9 cellular contexts compared by ENCODE assay signal in genomic region chr13:72808917-72809500, GRCh38. TPM values are rescaled to one million over a fixed set of nuclear protein-coding genes. Genes with fewer than 3 reads are reported as not detected.
DNase-seq lines count a peak whose midpoint lies in the region; ATAC-seq, FAIRE-seq and TF ChIP-seq lines count a peak whose summit lies in the region.
"Had no signal": no experiment of that assay in that cellular context is flagged by ENCODE, and none has a peak within 500 bp of the region (broad histone marks: within the 10 kb centered on the region; RNA-seq: fewer than 3 reads in every experiment).

No MANE protein-coding gene starts in this region.

- H4K20me1 ChIP-seq in K562 (replicated peaks; ENCODE audit: control insufficient read depth, insufficient read depth, low read length) = no peaks in the 10 kb centered on the region

- no peak overlapping the region for H3K27ac Mint-ChIP-seq in CD14-positive monocyte
- no peak overlapping the region for H3K27ac Mint-ChIP-seq in activated CD4-positive, alpha-beta T cell treated with anti-CD3 and anti-CD28 coated beads for 36 hours
- H3K27ac Mint-ChIP-seq in T-helper 2 cell treated with Interferon-gamma antibody and Interleukin-4, amounts not matched to agents 5 μg/mL and 100 μg/mL, for 36 hours = no peak overlapping the region

- WGBS in K562 (ENCODE audit: insufficient coverage, low coverage, missing lambda C conversion rate) = 0% methylated on average over 1 of the region's 1 CpG

- in situ Hi-C loops in K562 (cut with MboI) = loop anchor here (25.0 kb wide), 2 partner anchors 603 to 903 kb away; no protein-coding TSS in a partner anchor

- H3K27ac ChIP-seq in K562 (ENCODE audit: extremely low read depth, low read depth, low read length) (no peak overlapping the region; the same call in 2 of the 3 replicates), lower lobe of right lung (no peak overlapping the region)

- H3K4me2 ChIP-seq in K562 (ENCODE audit: insufficient read depth, low read length) = no peak overlapping the region

- FAIRE-seq in K562 (lab: Jason Lieb, UNC) = no peak
- FAIRE-seq: H1 had no signal

- H3K4me3 Mint-ChIP-seq in CD14-positive monocyte = no peak overlapping the region
- H3K4me3 Mint-ChIP-seq in activated CD4-positive, alpha-beta T cell treated with anti-CD3 and anti-CD28 coated beads for 36 hours = no peak overlapping the region
- H3K4me3 Mint-ChIP-seq in T-helper 2 cell treated with Interferon-gamma antibody and Interleukin-4, amounts not matched to agents 5 μg/mL and 100 μg/mL, for 36 hours = no peak overlapping the region

- no peaks in the 10 kb centered on the region for H3K9me1 ChIP-seq in K562 (ENCODE audit: control insufficient read depth, insufficient read depth, low read length)

- POLR2A ChIA-PET in K562 (lab: Yijun Ruan, JAX) = no interaction called here
- POLR2A ChIA-PET in activated CD4-positive, alpha-beta T cell treated with anti-CD3 and anti-CD28 coated beads for 36 hours (lab: Charles Lee) = no interaction called here

- no peak overlapping the region for H3K9ac ChIP-seq in K562 (ENCODE audit: insufficient read depth in 1 of 2, low read depth in 2 of 2, low read length in 2 of 2)

- ATAC-seq in K562 = peak; percentile 36; the same call in 1 of the 3 replicates
- no peak for ATAC-seq in lower lobe of right lung
- ATAC-seq in activated CD4-positive, alpha-beta T cell treated with anti-CD3 and anti-CD28 coated beads for 36 hours = no peak
- ATAC-seq in GM21526 (IDR thresholded peaks at IDR 0.05; ENCODE audit: low FRiP score, unreplicated experiment) = no peak
- ATAC-seq in GM18511 (IDR thresholded peaks at IDR 0.05; ENCODE audit: unreplicated experiment) = no peak

- H3K36me3 Mint-ChIP-seq in CD14-positive monocyte = peaks cover 16 to 28% of the 10 kb centered on the region in 2 donors
- H3K36me3 Mint-ChIP-seq in activated CD4-positive, alpha-beta T cell treated with anti-CD3 and anti-CD28 coated beads for 36 hours (ENCODE audit: low read depth) = peaks cover 26% of the 10 kb centered on the region
- H3K36me3 Mint-ChIP-seq in T-helper 2 cell treated with Interferon-gamma antibody and Interleukin-4, amounts not matched to agents 5 μg/mL and 100 μg/mL, for 36 hours (ENCODE audit: low read depth) = peaks cover 23% of the 10 kb centered on the region

- TF ChIP-seq POLR2A in K562 (conservative IDR thresholded peaks at IDR 0.05) = no peak

- H3K27me3 ChIP-seq in K562 (ENCODE audit: control insufficient read depth in 2 of 2, insufficient read depth in 2 of 2, low read length in 2 of 2) (no peaks in the 10 kb centered on the region), lower lobe of right lung (ENCODE audit: low read depth) (no peaks in the 10 kb centered on the region)

- no peaks in the 10 kb centered on the region for H3K9me3 ChIP-seq in K562 (replicated peaks; ENCODE audit: control insufficient read depth, insufficient read depth, low read depth, low read length)
- H3K9me3 ChIP-seq in lower lobe of right lung = no peaks in the 10 kb centered on the region

- peak; percentile 87 for TF ChIP-seq CTCF in CD14-positive monocyte (IDR thresholded peaks at IDR 0.05)
- peak in 1 of 3 experiments; percentile 42; a peak in 2 of 6 replicates for TF ChIP-seq CTCF in K562 (IDR thresholded peaks at IDR 0.05 in 2 of 3, conservative IDR thresholded peaks at IDR 0.05 in 1 of 3; ENCODE audit: insufficient read depth in 2 of 3, low read depth in 1 of 3, low read length in 3 of 3)
- peak; percentile 71 for TF ChIP-seq CTCF in lower lobe of right lung (IDR thresholded peaks at IDR 0.05)

- H3K27me3 Mint-ChIP-seq in CD14-positive monocyte (ENCODE audit: low read depth in 3 of 3) = no peaks in the 10 kb centered on the region
- H3K27me3 Mint-ChIP-seq in activated CD4-positive, alpha-beta T cell treated with anti-CD3 and anti-CD28 coated beads for 36 hours = no peaks in the 10 kb centered on the region
- no peaks in the 10 kb centered on the region for H3K27me3 Mint-ChIP-seq in T-helper 2 cell treated with Interferon-gamma antibody and Interleukin-4, amounts not matched to agents 5 μg/mL and 100 μg/mL, for 36 hours (ENCODE audit: low read depth)

- no peak for TF ChIP-seq EP300 in K562 (IDR thresholded peaks at IDR 0.05; ENCODE audit: low read length)

- intact Hi-C loops in CD14-positive monocyte (cut with micrococcal nuclease) = no loop called here
- intact Hi-C loops in K562 (cut with micrococcal nuclease) = no loop called here
- intact Hi-C loops in lower lobe of right lung (cut with DNase I) = no loop called here
- intact Hi-C loops in activated CD4-positive, alpha-beta T cell treated with anti-CD3 and anti-CD28 coated beads for 36 hours (cut with DNase I, micrococcal nuclease) = loop anchor here (1.0 to 10.0 kb wide), 3 partner anchors 250 to 899 kb away; partner anchors contain the start of gene KLF5 (in 1 of the 2)

- no peak overlapping the region for H2AFZ ChIP-seq in K562 (ENCODE audit: low read depth, low read length)

- no peak for TF ChIP-seq RAD21 in K562 (CRISPR knock-in tag; conservative IDR thresholded peaks at IDR 0.05 in 1 of 2, IDR thresholded peaks at IDR 0.05 in 1 of 2)

- H3K4me1 ChIP-seq in K562 (replicated peaks in 1 of 2; ENCODE audit: control insufficient read depth in 2 of 2, insufficient read depth in 2 of 2, low read length in 2 of 2) (peaks cover 0 to 2% of the 10 kb centered on the region in 2 experiments; a peak in 1 of 5 replicates), lower lobe of right lung (no peaks in the 10 kb centered on the region)

- BruUV-seq in K562 (replicated peaks; lab: Mats Ljungman, UMichigan) = no TSS peak

- H3K4me1 Mint-ChIP-seq in CD14-positive monocyte = peaks cover 18% of the 10 kb centered on the region
- H3K4me1 Mint-ChIP-seq in activated CD4-positive, alpha-beta T cell treated with anti-CD3 and anti-CD28 coated beads for 36 hours = no peaks in the 10 kb centered on the region
- H3K4me1 Mint-ChIP-seq in T-helper 2 cell treated with Interferon-gamma antibody and Interleukin-4, amounts not matched to agents 5 μg/mL and 100 μg/mL, for 36 hours (ENCODE audit: low read depth) = no peaks in the 10 kb centered on the region

- H3K4me3 ChIP-seq in K562 (no peak overlapping the region), lower lobe of right lung (no peak overlapping the region)

- CTCF ChIA-PET in K562 (lab: Yijun Ruan, JAX; ENCODE audit: low intra/inter-chr PET ratio) = no interaction called here
- CTCF ChIA-PET in activated CD4-positive, alpha-beta T cell treated with anti-CD3 and anti-CD28 coated beads for 36 hours (lab: Charles Lee) = interaction anchor here (2.4 kb wide), 1 partner anchor 10 kb away, joined by 9 read pairs; no protein-coding TSS in a partner anchor

- peaks cover 0 to 2% (median 0%) of the 10 kb centered on the region in 7 donors for H3K9me3 Mint-ChIP-seq in CD14-positive monocyte
- H3K9me3 Mint-ChIP-seq in activated CD4-positive, alpha-beta T cell treated with anti-CD3 and anti-CD28 coated beads for 36 hours (ENCODE audit: low read depth) = peaks cover 6% of the 10 kb centered on the region
- no peaks in the 10 kb centered on the region for H3K9me3 Mint-ChIP-seq in T-helper 2 cell treated with Interferon-gamma antibody and Interleukin-4, amounts not matched to agents 5 μg/mL and 100 μg/mL, for 36 hours

- H3K79me2 ChIP-seq in K562 (ENCODE audit: control insufficient read depth, insufficient read depth, low read length) = no peaks in the 10 kb centered on the region; the same call in 2 of the 3 replicates

- H3K36me3 ChIP-seq in K562 (ENCODE audit: control insufficient read depth, insufficient read depth, low read length) (peaks cover 13% of the 10 kb centered on the region; the same call in 1 of the 3 replicates), lower lobe of right lung (peaks cover 24% of the 10 kb centered on the region)

- DNase-seq in CD14-positive monocyte (ENCODE audit: low spot score) (no peak), HT1080 (ENCODE audit: low read depth) (peak; percentile 11), K562 (ENCODE audit: extremely low read depth in 1 of 4, low spot score in 3 of 4) (peak in 3 of 4 experiments; percentile 9 to 12 (median 12)), lower lobe of right lung (no peak)
- no peak for DNase-seq in activated CD4-positive, alpha-beta T cell treated with anti-CD3 and anti-CD28 coated beads for 36 hours
- no peak for DNase-seq in T-helper 2 cell treated with Interferon-gamma antibody and Interleukin-4, amounts not matched to agents 5 μg/mL and 100 μg/mL, for 36 hours (ENCODE audit: low spot score)

RNA-seq across cellular contexts. Expression of gene PIBF1, which starts 27.1 kb away (rescaled TPM):
- polyA plus RNA-seq in CD14-positive monocyte (1 to 10 TPM; 3.3 to 8.0 TPM), K562 (2011; rRNA removed) (8.7 and 14.6 TPM in 2 replicates), K562 (2014; fragmentation: Illumina TruSeq; extraction: Trizol) (18.0 and 22.1 TPM in 2 replicates), K562 (2014; fragmentation: Nextera tagmentation; extraction: Ambion mirVana) (10 to 100 TPM in 1 of 2 experiments, 1 to 10 TPM in 1; 9.1 to 14.7 TPM), K562 (2014; rRNA removed) (12.0 and 13.1 TPM in 2 replicates)
- 21.7 and 31.5 TPM in 2 replicates for total RNA-seq in HT1080 (2014; rRNA removed; shearing (Covaris generic))
- polyA plus RNA-seq in HT1080 (2015; cell fraction: cytosol; rRNA removed) = 17.3 and 23.8 TPM in 2 replicates
- polyA plus RNA-seq in HT1080 (2015; cell fraction: nucleus; rRNA removed) = 26.7 and 27.9 TPM in 2 replicates
- total RNA-seq in K562 (2011; cell fraction: chromatin; rRNA removed; ENCODE audit: low replicate concordance) = 10.8 and 88.8 TPM in 2 replicates
- total RNA-seq in K562 (2011; cell fraction: nucleolus; rRNA removed) = 8.8 and 14.1 TPM in 2 replicates
- total RNA-seq in K562 (2011; cell fraction: nucleoplasm; rRNA removed) = 17.6 and 19.9 TPM in 2 replicates
- total RNA-seq in K562 (2014; rRNA removed) (11.1 and 12.8 TPM in 2 replicates), K562 (2014; rRNA removed; fragmentation: Illumina TruSeq; extraction: Trizol) (27.9 and 31.6 TPM in 2 replicates), K562 (2015; rRNA removed; fragmentation: Illumina TruSeq; extraction: Trizol) (21.4 and 28.8 TPM in 2 replicates), K562 (2021) (25.3 and 26.5 TPM in 2 replicates), lower lobe of right lung (28.3 TPM)
- polyA plus RNA-seq in K562 (2011; cell fraction: cytosol; rRNA removed) = 1.3 and 1.9 TPM in 2 replicates
- 3.8 and 4.3 TPM in 2 replicates for polyA plus RNA-seq in K562 (2011; cell fraction: nucleus; rRNA removed)
- polyA plus RNA-seq in K562 (2012) = 11.7 and 15.0 TPM in 2 replicates
- polyA minus RNA-seq in K562 (2011; rRNA and poly(A)+ RNA removed) = 46.4 and 54.8 TPM in 2 replicates
- polyA minus RNA-seq in K562 (2011; cell fraction: cytosol; rRNA and poly(A)+ RNA removed) = 5.2 and 9.5 TPM in 2 replicates
- polyA minus RNA-seq in K562 (2011; cell fraction: nucleus; rRNA and poly(A)+ RNA removed) = 25.6 and 47.9 TPM in 2 replicates
- total RNA-seq in activated CD4-positive, alpha-beta T cell treated with anti-CD3 and anti-CD28 coated beads for 36 hours = 10 to 100 TPM; 25.7 to 25.9 TPM

RNA-seq across cellular contexts. Expression of gene DIS3, which starts 27.3 kb away (rescaled TPM):
- polyA plus RNA-seq in CD14-positive monocyte = 10 to 100 TPM in 1 of 2 donors, 1 to 10 TPM in 1; 8.4 to 11.3 TPM
- total RNA-seq in HT1080 (2014; rRNA removed; shearing (Covaris generic)) = 57.4 and 65.7 TPM in 2 replicates
- 30.3 and 39.9 TPM in 2 replicates for polyA plus RNA-seq in HT1080 (2015; cell fraction: cytosol; rRNA removed)
- 94.7 and 97.2 TPM in 2 replicates for polyA plus RNA-seq in HT1080 (2015; cell fraction: nucleus; rRNA removed)
- 13.1 and 40.1 TPM in 2 replicates for total RNA-seq in K562 (2011; cell fraction: chromatin; rRNA removed; ENCODE audit: low replicate concordance)
- 5.5 and 6.2 TPM in 2 replicates for total RNA-seq in K562 (2011; cell fraction: nucleolus; rRNA removed)
- total RNA-seq in K562 (2011; cell fraction: nucleoplasm; rRNA removed) = 10.2 and 11.1 TPM in 2 replicates
- 27.5 and 31.6 TPM in 2 replicates for total RNA-seq in K562 (2014; rRNA removed)
- total RNA-seq in K562 (2014; rRNA removed; fragmentation: Illumina TruSeq; extraction: Trizol) = 48.9 and 57.9 TPM in 2 replicates
- total RNA-seq in K562 (2015; rRNA removed; fragmentation: Illumina TruSeq; extraction: Trizol) = 38.9 and 42.7 TPM in 2 replicates
- 34.2 and 34.5 TPM in 2 replicates for total RNA-seq in K562 (2021)
- 28.5 and 43.7 TPM in 2 replicates for polyA plus RNA-seq in K562 (2011; rRNA removed)
- polyA plus RNA-seq in K562 (2011; cell fraction: cytosol; rRNA removed) = 12.6 and 25.3 TPM in 2 replicates
- 22.6 and 28.2 TPM in 2 replicates for polyA plus RNA-seq in K562 (2011; cell fraction: nucleus; rRNA removed)
- polyA plus RNA-seq in K562 (2012) = 18.6 and 20.2 TPM in 2 replicates
- polyA plus RNA-seq in K562 (2014; fragmentation: Illumina TruSeq; extraction: Trizol) = 37.1 and 41.3 TPM in 2 replicates
- 1 to 10 TPM; 6.0 to 8.5 TPM for polyA plus RNA-seq in K562 (2014; fragmentation: Nextera tagmentation; extraction: Ambion mirVana)
- 22.7 and 23.5 TPM in 2 replicates for polyA plus RNA-seq in K562 (2014; rRNA removed)
- 50.7 and 51.3 TPM in 2 replicates for polyA minus RNA-seq in K562 (2011; rRNA and poly(A)+ RNA removed)
- 14.7 and 23.6 TPM in 2 replicates for polyA minus RNA-seq in K562 (2011; cell fraction: cytosol; rRNA and poly(A)+ RNA removed)
- 10.2 and 18.2 TPM in 2 replicates for polyA minus RNA-seq in K562 (2011; cell fraction: nucleus; rRNA and poly(A)+ RNA removed)
- total RNA-seq in lower lobe of right lung = 25.6 TPM
- 10 to 100 TPM; 55.0 to 63.5 TPM for total RNA-seq in activated CD4-positive, alpha-beta T cell treated with anti-CD3 and anti-CD28 coated beads for 36 hours

Comparison
In these comparisons a context has a peak if more than half of its experiments do, and no peak if none do; other contexts are left out.
1. DNase-seq: peak in HT1080 (single experiment) and K562 (3 of 4); none in CD14-positive monocyte (single experiment), lower lobe of right lung (single experiment), activated CD4-positive, alpha-beta T cell treated with anti-CD3 and anti-CD28 coated beads for 36 hours (single experiment) and T-helper 2 cell treated with Interferon-gamma antibody and Interleukin-4, amounts not matched to agents 5 μg/mL and 100 μg/mL, for 36 hours (single experiment).
2. intact Hi-C loops: an anchor here in activated CD4-positive, alpha-beta T cell treated with anti-CD3 and anti-CD28 coated beads for 36 hours (1.0 to 10.0 kb wide); none called in CD14-positive monocyte, K562 and lower lobe of right lung.